In genomic region chr19:15123031-15123890, GRCh38 we compare ENCODE assay signal across 1 cellular context.
TF ChIP-seq lines count a peak whose summit lies in the region.

No MANE protein-coding gene starts in this region.

TF ChIP-seq in HepG2, 621 proteins besides CTCF, POLR2A, EP300 and RAD21:
- TF ChIP-seq ZNF660 (CRISPR knock-in tag; IDR thresholded peaks at IDR 0.05; ENCODE audit: borderline replicate concordance, low read depth): no peak
- TF ChIP-seq ZNF138 (CRISPR knock-in tag; IDR thresholded peaks at IDR 0.05; ENCODE audit: low read depth): no peak
- no peak for TF ChIP-seq ZNF501 (CRISPR knock-in tag; IDR thresholded peaks at IDR 0.05)
- TF ChIP-seq AGO2 (optimal IDR thresholded peaks at IDR 0.05; ENCODE audit: low read depth, low read length): peak; percentile 41
- no peak for TF ChIP-seq ZBTB40 (IDR thresholded peaks at IDR 0.05)
- TF ChIP-seq ZBTB40 (CRISPR knock-in tag; IDR thresholded peaks at IDR 0.05): peak; percentile 53; the same call in 1 of the 2 replicates
- no peak for TF ChIP-seq KDM4B (CRISPR knock-in tag; IDR thresholded peaks at IDR 0.05)
- no peak for TF ChIP-seq TGIF2 (CRISPR knock-in tag; IDR thresholded peaks at IDR 0.05)
- peak; percentile 18 for TF ChIP-seq HNRNPLL (IDR thresholded peaks at IDR 0.05; ENCODE audit: low read depth, low read length, poor library complexity, severe bottlenecking)
- peak; percentile 42; the same call in 1 of the 2 replicates for TF ChIP-seq RBFOX2 (IDR thresholded peaks at IDR 0.05; ENCODE audit: low read depth, low read length)
